Comparison of ENCODE assay signal across 8 cellular contexts in the genomic region with DNA sequence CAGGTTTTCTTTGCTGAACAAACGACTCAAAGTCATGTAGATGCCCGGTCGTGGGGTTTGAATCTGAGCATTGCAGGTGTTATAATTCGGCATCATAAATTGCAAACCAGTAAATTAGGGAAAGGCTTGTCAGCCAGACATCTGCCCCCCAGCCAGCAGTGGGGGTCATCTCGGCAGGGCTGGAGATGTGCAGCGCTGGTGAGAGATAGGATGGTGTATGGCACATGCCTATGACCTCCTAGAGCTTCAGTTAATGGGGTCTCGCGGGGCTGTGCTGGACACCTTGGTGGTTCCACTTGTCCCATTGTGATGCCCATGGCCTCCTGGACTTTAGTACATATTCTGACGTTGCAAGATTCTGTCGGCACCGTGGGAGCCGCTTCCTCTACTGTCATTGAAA.
A peak's percentile ranks its signal among the peaks of the same experiment; 100 is the strongest.
DNase-seq lines count a peak whose midpoint lies in the region; ATAC-seq and TF ChIP-seq lines count a peak whose summit lies in the region.
"Not testable (repeated sequence)": the region's sequence is repeated elsewhere in the genome, so short reads cannot be mapped to it uniquely, and the experiment has no call there.

No MANE protein-coding gene starts in this region.

- CTCF ChIA-PET in Panc1 (lab: Charles Lee): interaction anchor here (1.0 kb wide), 1 partner anchor 12 kb away, joined by 4 read pairs; no protein-coding TSS in a partner anchor
- CTCF ChIA-PET in mammary epithelial cell (lab: Charles Lee; ENCODE audit: low non-redundant PET): not testable (repeated sequence)

- POLR2A ChIA-PET in Panc1 (lab: Charles Lee): not testable (repeated sequence)

- H3K9me3 ChIP-seq in Panc1 (ENCODE audit: control insufficient read depth, insufficient read depth, low read depth, low read length); mammary epithelial cell (replicated peaks; ENCODE audit: insufficient read depth, low read length); lung (ENCODE audit: control insufficient read depth in 2 of 2, insufficient read depth in 1 of 2, low read length in 1 of 2); uterus: not testable (repeated sequence)

- H3K79me2 ChIP-seq in mammary epithelial cell (ENCODE audit: insufficient read depth, low read length): not testable (repeated sequence)

- ATAC-seq in Panc1; lung (ENCODE audit: insufficient read depth, low FRiP score): not testable (repeated sequence)

- TF ChIP-seq POLR2A in uterus (IDR thresholded peaks at IDR 0.05): not testable (repeated sequence)

- in situ Hi-C loops in Panc1 (cut with HindIII; ENCODE audit: low pct_unique_long_range_greater_than_20kb, low sequenced_read_pairs); mammary epithelial cell (cut with MboI; ENCODE audit: low sequenced_read_pairs in 2 of 2): not testable (repeated sequence)

- intact Hi-C loops in Panc1 (cut with micrococcal nuclease; ENCODE audit: unreplicated experiment); mammary epithelial cell (cut with micrococcal nuclease); uterus (cut with DNase I; ENCODE audit: low total_unique reads): not testable (repeated sequence)

- not testable (repeated sequence) for H4K20me1 ChIP-seq in mammary epithelial cell (ENCODE audit: insufficient read depth, low read length)

- H3K27me3 ChIP-seq in GM06990 (replicated peaks; ENCODE audit: control insufficient read depth, insufficient read depth, low read length); Panc1 (ENCODE audit: control insufficient read depth, insufficient read depth, low read length); mammary epithelial cell (ENCODE audit: insufficient read depth, low read length); lung (ENCODE audit: control insufficient read depth, insufficient read depth); uterus: not testable (repeated sequence)

- H3K27me3 Mint-ChIP-seq in glutamatergic neuron (ENCODE audit: unreplicated experiment): not testable (repeated sequence)

- H3K4me2 ChIP-seq in mammary epithelial cell (ENCODE audit: insufficient read depth, low read depth, low read length): not testable (repeated sequence)

- not testable (repeated sequence) for TF ChIP-seq CTCF in GM06990 (IDR thresholded peaks at IDR 0.05; ENCODE audit: insufficient read depth, low read length, poor library complexity, severe bottlenecking); lung (IDR thresholded peaks at IDR 0.05; ENCODE audit: control extremely low read depth, extremely low read depth)
- peak; percentile 33; the same call in 1 of the 2 replicates for TF ChIP-seq CTCF in Panc1 (IDR thresholded peaks at IDR 0.05)
- peak in 1 of 2 donors; percentile 9 for TF ChIP-seq CTCF in mammary epithelial cell (conservative IDR thresholded peaks at IDR 0.05 in 1 of 2, IDR thresholded peaks at IDR 0.05 in 1 of 2; ENCODE audit: extremely low read depth in 1 of 2, insufficient read depth in 1 of 2, low read depth in 1 of 2, low read length in 2 of 2)
- peak; percentile 47 for TF ChIP-seq CTCF in glutamatergic neuron (IDR thresholded peaks at IDR 0.05; ENCODE audit: partially characterized antibody, unreplicated experiment)
- peak in 1 of 4 experiments; percentile 26 for TF ChIP-seq CTCF in uterus (IDR thresholded peaks at IDR 0.05)

- not testable (repeated sequence) for H3K4me3 ChIP-seq in GM06990 (replicated peaks; ENCODE audit: low read depth, low read length); Panc1 (ENCODE audit: low read depth in 2 of 2, low read length in 2 of 2); mammary epithelial cell (replicated peaks in 1 of 3; ENCODE audit: insufficient read depth in 1 of 3, low read depth in 2 of 3, low read length in 3 of 3); lung; uterus

- H3K9ac ChIP-seq in mammary epithelial cell (ENCODE audit: insufficient read depth, low read length): not testable (repeated sequence)

- not testable (repeated sequence) for H3K9me3 Mint-ChIP-seq in glutamatergic neuron (ENCODE audit: unreplicated experiment)

- not testable (repeated sequence) for H3K27ac ChIP-seq in Panc1 (ENCODE audit: low read length); mammary epithelial cell (ENCODE audit: insufficient read depth, low read depth, low read length); lung (ENCODE audit: low read depth in 1 of 2, low read length in 1 of 2); uterus

- DNase-seq in GM06990 (ENCODE audit: extremely low read depth, insufficient read length) (peak; percentile 20), mammary epithelial cell (peak; percentile 5), glutamatergic neuron (peak; percentile 27), lung (ENCODE audit: low spot score) (peak; percentile 35), putamen (ENCODE audit: low spot score) (peak; percentile 5), uterus (peak; percentile 27 to 37)
- DNase-seq in Panc1 (ENCODE audit: low read depth, low spot score): not testable (repeated sequence)
- peak; percentile 21 for DNase-seq in activated CD8-positive, alpha-beta memory T cell treated with anti-CD3 and anti-CD28 coated beads, Interleukin-2, amount 50 U/mL, for 4 hours

- WGBS in mammary epithelial cell (ENCODE audit: low coverage, missing lambda C conversion rate): 14% methylated on average over 12 of the region's 12 CpGs
- 30 to 34% methylated on average over 12 of the region's 12 CpGs for WGBS in lung, 2 donors

- BruUV-seq in Panc1 (replicated peaks; lab: Mats Ljungman, UMichigan); mammary epithelial cell (replicated peaks; lab: Mats Ljungman, UMichigan): not testable (repeated sequence)

- H3K4me3 Mint-ChIP-seq in glutamatergic neuron (ENCODE audit: unreplicated experiment): not testable (repeated sequence)

- H3K27ac Mint-ChIP-seq in glutamatergic neuron (ENCODE audit: unreplicated experiment): not testable (repeated sequence)

- not testable (repeated sequence) for H3K36me3 ChIP-seq in GM06990 (ENCODE audit: control insufficient read depth, insufficient read depth, low read length); Panc1 (ENCODE audit: control insufficient read depth, insufficient read depth, low read length); mammary epithelial cell (ENCODE audit: insufficient read depth, low read length); lung (ENCODE audit: control insufficient read depth in 2 of 2, insufficient read depth in 2 of 2, low read length in 2 of 2); uterus

- dilution Hi-C loops in mammary epithelial cell (cut with HindIII; ENCODE audit: low sequenced_read_pairs): not testable (repeated sequence)

- H3K4me1 Mint-ChIP-seq in glutamatergic neuron (ENCODE audit: low read depth, unreplicated experiment): not testable (repeated sequence)

- H3K4me1 ChIP-seq in Panc1 (ENCODE audit: control insufficient read depth, insufficient read depth, low read length); mammary epithelial cell (ENCODE audit: insufficient read depth, low read length); lung (ENCODE audit: control insufficient read depth in 2 of 2, insufficient read depth in 2 of 2, low read length in 2 of 2); uterus: not testable (repeated sequence)

- H3K36me3 Mint-ChIP-seq in glutamatergic neuron (ENCODE audit: unreplicated experiment): not testable (repeated sequence)

- not testable (repeated sequence) for H2AFZ ChIP-seq in mammary epithelial cell (ENCODE audit: low read depth, low read length)
